ENCODE assay signal across 29 cellular contexts in genomic region chr19:19592690-19593089, GRCh38. TPM values are rescaled to one million over a fixed set of nuclear protein-coding genes. Genes with fewer than 3 reads are reported as not detected.
DNase-seq lines count a peak whose midpoint lies in the region; ATAC-seq and TF ChIP-seq lines count a peak whose summit lies in the region.
"Had no signal": no experiment of that assay in that cellular context is flagged by ENCODE, and none has a peak within 500 bp of the region (broad histone marks: within the 10 kb centered on the region; RNA-seq: fewer than 3 reads in every experiment).

No MANE protein-coding gene starts in this region.

- H3K9me2 ChIP-seq in GM23338 (ENCODE audit: insufficient read depth) = no peaks in the 10 kb centered on the region

- H3K27ac Mint-ChIP-seq in activated CD8-positive, alpha-beta memory T cell treated with anti-CD3 and anti-CD28 coated beads, Interleukin-2, amount 10 ng/mL, durations not matched to agents 7 days and 5 days = peak overlapping the region; percentile 92
- peak overlapping the region; percentile 44; the same call in 1 of the 2 replicates for H3K27ac Mint-ChIP-seq in GM23338
- H3K27ac Mint-ChIP-seq in activated CD8-positive, alpha-beta T cell treated with anti-CD3 and anti-CD28 coated beads, Interleukin-2, amount 10 ng/mL, durations not matched to agents 7 days and 5 days = peak overlapping the region; percentile 73
- H3K27ac Mint-ChIP-seq in memory B cell = peak overlapping the region; percentile 95
- H3K27ac Mint-ChIP-seq: neural progenitor cell had no signal

- H3K4me3 Mint-ChIP-seq in activated CD8-positive, alpha-beta memory T cell treated with anti-CD3 and anti-CD28 coated beads, Interleukin-2, amount 10 ng/mL, durations not matched to agents 7 days and 5 days = no peak overlapping the region
- H3K4me3 Mint-ChIP-seq in GM23338 (no peak overlapping the region), memory B cell (no peak overlapping the region)
- H3K4me3 Mint-ChIP-seq in activated CD8-positive, alpha-beta T cell treated with anti-CD3 and anti-CD28 coated beads, Interleukin-2, amount 10 ng/mL, durations not matched to agents 7 days and 5 days = no peak overlapping the region
- H3K4me3 Mint-ChIP-seq: neural progenitor cell had no signal

- no peaks in the 10 kb centered on the region for H3K79me2 ChIP-seq in GM23338 (replicated peaks; ENCODE audit: insufficient read depth)
- H3K79me2 ChIP-seq: parathyroid adenoma had no signal

- peaks cover 79% of the 10 kb centered on the region for H3K4me1 Mint-ChIP-seq in activated CD8-positive, alpha-beta memory T cell treated with anti-CD3 and anti-CD28 coated beads, Interleukin-2, amount 10 ng/mL, durations not matched to agents 7 days and 5 days
- H3K4me1 Mint-ChIP-seq in GM23338 = peaks cover 24% of the 10 kb centered on the region
- peaks cover 81% of the 10 kb centered on the region for H3K4me1 Mint-ChIP-seq in activated CD8-positive, alpha-beta T cell treated with anti-CD3 and anti-CD28 coated beads, Interleukin-2, amount 10 ng/mL, durations not matched to agents 7 days and 5 days (ENCODE audit: low read depth)
- H3K4me1 Mint-ChIP-seq in memory B cell = peaks cover 23% of the 10 kb centered on the region

- CTCF ChIA-PET in activated CD8-positive, alpha-beta memory T cell treated with anti-CD3 and anti-CD28 coated beads, Interleukin-2, amount 10 ng/mL, durations not matched to agents 7 days and 5 days (lab: Charles Lee) = no interaction called here
- CTCF ChIA-PET in activated CD8-positive, alpha-beta T cell treated with anti-CD3 and anti-CD28 coated beads, Interleukin-2, amount 10 ng/mL, durations not matched to agents 7 days and 5 days (lab: Charles Lee) = no interaction called here

- no peak for ATAC-seq in activated CD8-positive, alpha-beta memory T cell treated with anti-CD3 and anti-CD28 coated beads, Interleukin-2, amount 10 ng/mL, durations not matched to agents 7 days and 5 days
- ATAC-seq in GM23338 (no peak), memory B cell (ENCODE audit: low read depth) (no peak), GM18502 (IDR thresholded peaks at IDR 0.05; ENCODE audit: poor library complexity, unreplicated experiment) (no peak)
- ATAC-seq in activated CD8-positive, alpha-beta T cell treated with anti-CD3 and anti-CD28 coated beads, Interleukin-2, amount 10 ng/mL, durations not matched to agents 7 days and 5 days = no peak
- ATAC-seq: Panc1, upper lobe of right lung had no signal

- no peak overlapping the region for H2AFZ ChIP-seq in GM23338
- H2AFZ ChIP-seq: neural progenitor cell, parathyroid adenoma had no signal

- no peaks in the 10 kb centered on the region for H3K36me3 ChIP-seq in GM23338 (ENCODE audit: insufficient read depth)
- H3K36me3 ChIP-seq: BE2C, cardiac muscle cell, esophagus squamous epithelium, neural progenitor cell, upper lobe of right lung had no signal

- H3K4me1 ChIP-seq in GM23338 (ENCODE audit: insufficient read depth) = peaks cover 20% of the 10 kb centered on the region
- H3K4me1 ChIP-seq: BE2C, parathyroid adenoma had no signal

- DNase-seq in activated CD8-positive, alpha-beta memory T cell treated with anti-CD3 and anti-CD28 coated beads, Interleukin-2, amount 10 ng/mL, durations not matched to agents 7 days and 5 days = no peak
- no peak for DNase-seq in activated CD8-positive, alpha-beta memory T cell treated with anti-CD3 and anti-CD28 coated beads, Interleukin-2, amount 50 U/mL, for 48 hours
- DNase-seq in GM23338 (ENCODE audit: low spot score) = no peak
- DNase-seq in activated CD8-positive, alpha-beta T cell treated with anti-CD3 and anti-CD28 coated beads, Interleukin-2, amount 10 ng/mL, durations not matched to agents 7 days and 5 days = no peak
- DNase-seq in memory B cell (ENCODE audit: low spot score in 2 of 2) = no peak
- no peak for DNase-seq in NCI-H748 (lab: John Stamatoyannopoulos, UW; ENCODE audit: unreplicated experiment)
- no peak for DNase-seq in T-helper 9 cell
- DNase-seq: activated CD4-positive, alpha-beta T cell treated with anti-CD3 and anti-CD28 coated beads for 4 hours; activated naive CD4-positive, alpha-beta T cell treated with Interleukin-2 at 50 U/mL for 16 hours; aorta; BE2C; COR-L47; DMS53; esophagus squamous epithelium; NCI-H1048; NCI-H187; NCI-H2171; NCI-H510A; SIG-M5; small intestine; stimulated activated CD8-positive, alpha-beta memory T cell treated with anti-CD3 and anti-CD28 coated beads, Interleukin-4, amount 100 ng/mL, for 48 hours; upper lobe of right lung had no signal

- no peak overlapping the region for H3K4me3 ChIP-seq in GM23338
- H3K4me3 ChIP-seq: cardiac muscle cell, esophagus squamous epithelium, lung, neural progenitor cell, upper lobe of right lung had no signal

- no peak overlapping the region for H3K4me2 ChIP-seq in GM23338
- H3K4me2 ChIP-seq: neural progenitor cell had no signal

- POLR2A ChIA-PET in activated CD8-positive, alpha-beta T cell treated with anti-CD3 and anti-CD28 coated beads, Interleukin-2, amount 10 ng/mL, durations not matched to agents 7 days and 5 days (lab: Charles Lee) = interaction anchor here (1.0 kb wide), 1 partner anchor 25 kb away, joined by 3 read pairs; the partner anchor contains the start of gene PBX4

- H3F3A ChIP-seq in GM23338 (replicated peaks; ENCODE audit: low read depth) = peaks cover 8% of the 10 kb centered on the region

- H3K27me3 Mint-ChIP-seq in activated CD8-positive, alpha-beta memory T cell treated with anti-CD3 and anti-CD28 coated beads, Interleukin-2, amount 10 ng/mL, durations not matched to agents 7 days and 5 days = no peaks in the 10 kb centered on the region
- H3K27me3 Mint-ChIP-seq in GM23338 (ENCODE audit: insufficient read depth, low read depth, poor library complexity) = peaks cover 2% of the 10 kb centered on the region
- H3K27me3 Mint-ChIP-seq in activated CD8-positive, alpha-beta T cell treated with anti-CD3 and anti-CD28 coated beads, Interleukin-2, amount 10 ng/mL, durations not matched to agents 7 days and 5 days (ENCODE audit: low read depth) = no peaks in the 10 kb centered on the region
- no peaks in the 10 kb centered on the region for H3K27me3 Mint-ChIP-seq in memory B cell
- H3K27me3 Mint-ChIP-seq: IgD-negative memory B cell had no signal

- no peak for TF ChIP-seq CTCF in GM23338 (conservative IDR thresholded peaks at IDR 0.05; ENCODE audit: low read depth in 2 of 2)

- no peaks in the 10 kb centered on the region for H3K9me3 Mint-ChIP-seq in activated CD8-positive, alpha-beta memory T cell treated with anti-CD3 and anti-CD28 coated beads, Interleukin-2, amount 10 ng/mL, durations not matched to agents 7 days and 5 days (ENCODE audit: low read depth)
- H3K9me3 Mint-ChIP-seq in GM23338 (no peaks in the 10 kb centered on the region), memory B cell (no peaks in the 10 kb centered on the region)
- H3K9me3 Mint-ChIP-seq in activated CD8-positive, alpha-beta T cell treated with anti-CD3 and anti-CD28 coated beads, Interleukin-2, amount 10 ng/mL, durations not matched to agents 7 days and 5 days (ENCODE audit: insufficient read depth) = no peaks in the 10 kb centered on the region
- H3K9me3 Mint-ChIP-seq: IgD-negative memory B cell, neural progenitor cell had no signal

- H3K27ac ChIP-seq in GM23338 (ENCODE audit: low read depth) = no peak overlapping the region
- H3K27ac ChIP-seq: cardiac muscle cell, esophagus squamous epithelium, neural progenitor cell, parathyroid adenoma had no signal

- H3K27me3 ChIP-seq in GM23338 (ENCODE audit: insufficient read depth) = no peaks in the 10 kb centered on the region
- H3K27me3 ChIP-seq: BE2C, cardiac muscle cell, esophagus squamous epithelium, neural progenitor cell, upper lobe of right lung had no signal

- H3K36me3 Mint-ChIP-seq in activated CD8-positive, alpha-beta memory T cell treated with anti-CD3 and anti-CD28 coated beads, Interleukin-2, amount 10 ng/mL, durations not matched to agents 7 days and 5 days = peaks cover 57% of the 10 kb centered on the region
- H3K36me3 Mint-ChIP-seq in GM23338 (ENCODE audit: low read depth) (no peaks in the 10 kb centered on the region), memory B cell (no peaks in the 10 kb centered on the region)
- peaks cover 70% of the 10 kb centered on the region for H3K36me3 Mint-ChIP-seq in activated CD8-positive, alpha-beta T cell treated with anti-CD3 and anti-CD28 coated beads, Interleukin-2, amount 10 ng/mL, durations not matched to agents 7 days and 5 days (ENCODE audit: low read depth)

- H4K20me1 ChIP-seq in GM23338 (replicated peaks; ENCODE audit: insufficient read depth) = no peaks in the 10 kb centered on the region; the same call in 1 of the 2 replicates

TF ChIP-seq in GM23338, 12 proteins besides CTCF, POLR2A, EP300 and RAD21 (continues in another document):
- TF ChIP-seq STAT1 (IDR thresholded peaks at IDR 0.05; ENCODE audit: unreplicated experiment) (no peak), CREB1 (CRISPR knock-in tag; IDR thresholded peaks at IDR 0.05; ENCODE audit: low read depth) (no peak)

RNA-seq across cellular contexts. Expression of gene PBX4, which starts 25.8 kb away (rescaled TPM):
- total RNA-seq in activated CD8-positive, alpha-beta memory T cell treated with anti-CD3 and anti-CD28 coated beads, Interleukin-2, amount 10 ng/mL, durations not matched to agents 7 days and 5 days = 10 to 100 TPM; 39.9 to 62.3 TPM
- 1.5 and 2.6 TPM in 2 replicates for total RNA-seq in GM23338 (2014; rRNA removed; shearing (Covaris generic))
- 4.1 and 5.3 TPM in 2 replicates for polyA plus RNA-seq in GM23338 (2016; fragmentation: Nextera tagmentation; extraction: Ambion mirVana)
- total RNA-seq in activated CD8-positive, alpha-beta T cell treated with anti-CD3 and anti-CD28 coated beads, Interleukin-2, amount 10 ng/mL, durations not matched to agents 7 days and 5 days = 10 to 100 TPM; 33.8 to 34.1 TPM

RNA-seq across cellular contexts. Expression of gene LPAR2, which starts 35.3 kb away (rescaled TPM):
- 10 to 100 TPM; 39.4 to 46.1 TPM for total RNA-seq in activated CD8-positive, alpha-beta memory T cell treated with anti-CD3 and anti-CD28 coated beads, Interleukin-2, amount 10 ng/mL, durations not matched to agents 7 days and 5 days
- total RNA-seq in GM23338 (2014; rRNA removed; shearing (Covaris generic)) = 49.5 and 63.1 TPM in 2 replicates
- polyA plus RNA-seq in GM23338 (2016; fragmentation: Nextera tagmentation; extraction: Ambion mirVana) = 35.8 and 39.4 TPM in 2 replicates
- total RNA-seq in activated CD8-positive, alpha-beta T cell treated with anti-CD3 and anti-CD28 coated beads, Interleukin-2, amount 10 ng/mL, durations not matched to agents 7 days and 5 days = 10 to 100 TPM; 44.8 to 50.8 TPM

RNA-seq across cellular contexts. Expression of gene GMIP, which starts 50.8 kb away (rescaled TPM):
- total RNA-seq in activated CD8-positive, alpha-beta memory T cell treated with anti-CD3 and anti-CD28 coated beads, Interleukin-2, amount 10 ng/mL, durations not matched to agents 7 days and 5 days = 100 to 1,000 TPM; 110 to 111 TPM
- 19.8 and 22.1 TPM in 2 replicates for total RNA-seq in GM23338 (2014; rRNA removed; shearing (Covaris generic))
- polyA plus RNA-seq in GM23338 (2016; fragmentation: Nextera tagmentation; extraction: Ambion mirVana) = 5.1 and 6.2 TPM in 2 replicates
- total RNA-seq in activated CD8-positive, alpha-beta T cell treated with anti-CD3 and anti-CD28 coated beads, Interleukin-2, amount 10 ng/mL, durations not matched to agents 7 days and 5 days = 100 to 1,000 TPM in 1 of 2 experiments, 10 to 100 TPM in 1; 96.7 to 104 TPM

RNA-seq across cellular contexts. Expression of gene CILP2, which starts 54.6 kb away (rescaled TPM):
- under 1 TPM; 0.12 to 0.15 TPM for total RNA-seq in activated CD8-positive, alpha-beta memory T cell treated with anti-CD3 and anti-CD28 coated beads, Interleukin-2, amount 10 ng/mL, durations not matched to agents 7 days and 5 days
- 17.0 and 21.6 TPM in 2 replicates for total RNA-seq in GM23338 (2014; rRNA removed; shearing (Covaris generic))
- polyA plus RNA-seq in GM23338 (2016; fragmentation: Nextera tagmentation; extraction: Ambion mirVana) = 4.0 and 5.0 TPM in 2 replicates
- under 1 TPM; 0.16 to 0.24 TPM for total RNA-seq in activated CD8-positive, alpha-beta T cell treated with anti-CD3 and anti-CD28 coated beads, Interleukin-2, amount 10 ng/mL, durations not matched to agents 7 days and 5 days
- polyA plus RNA-seq: IgD-negative memory B cell had no signal

Comparison
In these comparisons a context has a peak if more than half of its experiments do, and no peak if none do; other contexts are left out.
1. H3K27ac Mint-ChIP-seq: peak in every context shown above with its lines; median percentile 95 in memory B cell; 92 in activated CD8-positive, alpha-beta memory T cell treated with anti-CD3 and anti-CD28 coated beads, Interleukin-2, amount 10 ng/mL, durations not matched to agents 7 days and 5 days; 73 in activated CD8-positive, alpha-beta T cell treated with anti-CD3 and anti-CD28 coated beads, Interleukin-2, amount 10 ng/mL, durations not matched to agents 7 days and 5 days; 44 in GM23338.